ENCODE assay signal across 20 cellular contexts in genomic region chr11:11458523-11458922, GRCh38.
"Had no signal": no experiment of that assay in that cellular context is flagged by ENCODE, and none has a peak within 500 bp of the region (broad histone marks: within the 10 kb centered on the region; RNA-seq: fewer than 3 reads in every experiment).

No MANE protein-coding gene starts in this region.

- H3K4me3 ChIP-seq: hepatocyte, left ventricle myocardium inferior, lung, psoas muscle, spleen, testis, tibial nerve had no signal

- H3K27ac ChIP-seq: foreskin keratinocyte, hepatocyte, left ventricle myocardium inferior, neutrophil, psoas muscle, spleen, testis, tibial nerve had no signal

- H3K4me1 ChIP-seq: spleen had no signal

- DNase-seq: effector memory CD8-positive, alpha-beta T cell; erythroblast; foreskin keratinocyte; kidney; left cardiac atrium; left ventricle myocardium inferior; mesenchymal stem cell; naive B cell; psoas muscle; spleen; stimulated activated CD4-positive, alpha-beta T cell treated with anti-CD3 and anti-CD28 coated beads, Interleukin-15, amount 100 ng/mL, for 24 hours; stimulated activated CD4-positive, alpha-beta T cell treated with anti-CD3 and anti-CD28 coated beads, Interleukin-1b, Interleukin-23, amount 100 ng/mL, for 48 hours; stimulated activated CD4-positive, alpha-beta T cell treated with anti-CD3 and anti-CD28 coated beads, Interleukin-4, amount 100 ng/mL, for 24 hours; stimulated activated naive CD8-positive, alpha-beta T cell treated with anti-CD3 and anti-CD28 coated beads, Interleukin-15, amount 100 ng/mL, for 72 hours; testis had no signal

- H3K36me3 ChIP-seq: left ventricle myocardium inferior, neutrophil, spleen had no signal

- H3K4me2 ChIP-seq: hepatocyte had no signal

- ATAC-seq: effector memory CD8-positive, alpha-beta T cell; foreskin keratinocyte; left cardiac atrium; psoas muscle; sciatic nerve; stimulated activated naive CD8-positive, alpha-beta T cell treated with anti-CD3 and anti-CD28 coated beads, Interleukin-15, amount 100 ng/mL, for 72 hours had no signal

- H3K79me2 ChIP-seq: hepatocyte had no signal

- H3K27me3 ChIP-seq: foreskin keratinocyte, hepatocyte, spleen, testis, tibial nerve had no signal

- H2AFZ ChIP-seq: hepatocyte had no signal

- H3K9me3 ChIP-seq: left ventricle myocardium inferior, neutrophil, psoas muscle, spleen, testis had no signal
